In the genomic region with DNA sequence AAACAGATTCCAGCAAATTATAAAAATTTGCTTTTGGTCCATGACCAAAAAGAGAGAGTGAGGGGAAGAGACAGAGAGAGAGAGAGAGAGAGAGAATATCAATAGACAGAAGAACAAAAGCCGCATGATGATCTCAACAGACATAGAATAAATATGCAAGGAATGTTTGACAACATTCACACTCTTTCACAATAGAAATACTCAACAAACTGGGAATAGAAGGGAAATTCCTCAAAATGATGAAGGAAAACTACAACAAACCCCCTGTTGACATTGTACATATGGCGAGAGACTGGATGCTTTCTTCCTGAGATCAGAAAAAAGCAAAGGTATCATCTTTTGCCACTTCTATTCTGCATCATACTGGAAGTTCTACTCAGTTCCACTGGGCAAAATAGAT, we compare ENCODE assay signal across 29 cellular contexts.
DNase-seq lines count a peak whose midpoint lies in the region; ATAC-seq and TF ChIP-seq lines count a peak whose summit lies in the region.
"Had no signal": no experiment of that assay in that cellular context is flagged by ENCODE, and none has a peak within 500 bp of the region (broad histone marks: within the 10 kb centered on the region; RNA-seq: fewer than 3 reads in every experiment).

No MANE protein-coding gene starts in this region.

- peaks cover 5% of the 10 kb centered on the region for H3K9me3 Mint-ChIP-seq in type B pancreatic cell

- H3K27ac Mint-ChIP-seq in type B pancreatic cell = no peak overlapping the region
- H3K27ac Mint-ChIP-seq: IgD-negative memory B cell; naive B cell; stimulated activated effector memory CD8-positive, alpha-beta T cell treated with anti-CD3 and anti-CD28 coated beads, Interleukin-12 subunit alpha, Interleukin-12 subunit beta, amount 100 ng/mL, for 72 hours; WTC11 had no signal

- TF ChIP-seq CTCF in AG09309 (IDR thresholded peaks at IDR 0.05; ENCODE audit: control insufficient read depth, insufficient read depth, low read depth, low read length, missing control alignments) (no peak), choroid plexus epithelial cell (conservative IDR thresholded peaks at IDR 0.05; ENCODE audit: low read depth, low read length) (no peak), omental fat pad (IDR thresholded peaks at IDR 0.05) (no peak), type B pancreatic cell (conservative IDR thresholded peaks at IDR 0.05) (no peak)

- H3K4me3 Mint-ChIP-seq in type B pancreatic cell = no peak overlapping the region
- H3K4me3 Mint-ChIP-seq: IgD-negative memory B cell; naive B cell; stimulated activated effector memory CD8-positive, alpha-beta T cell treated with anti-CD3 and anti-CD28 coated beads, Interleukin-12 subunit alpha, Interleukin-12 subunit beta, amount 100 ng/mL, for 72 hours; WTC11 had no signal

- no peaks in the 10 kb centered on the region for H3K27me3 Mint-ChIP-seq in type B pancreatic cell
- H3K27me3 Mint-ChIP-seq: naive B cell had no signal

- peak; percentile 42 for DNase-seq in AG09309 (ENCODE audit: low read depth)
- DNase-seq in HT1080 (ENCODE audit: low read depth) = peak; percentile 39
- peak; percentile 47 for DNase-seq in choroid plexus epithelial cell (ENCODE audit: low read depth)
- DNase-seq in kidney tubule cell (ENCODE audit: low spot score) = peak; percentile 50
- DNase-seq in NCI-H2107 treated with DMSO at 0.1 percent for 48 hours (lab: John Stamatoyannopoulos, UW; ENCODE audit: unreplicated experiment) = no peak
- DNase-seq in omental fat pad (ENCODE audit: low spot score) = no peak
- no peak for DNase-seq in T-helper 2 cell
- no peak for DNase-seq in type B pancreatic cell (ENCODE audit: extremely low spot score, unreplicated experiment)
- DNase-seq: activated CD4-positive, alpha-beta T cell treated with anti-CD3 and anti-CD28 coated beads, Interleukin-2, amount 50 U/mL, for 4 hours; activated naive CD4-positive, alpha-beta T cell treated with anti-CD3 and anti-CD28 coated beads, Interleukin-2, amount 50 U/mL, for 16 hours; effector CD8-positive, alpha-beta T cell; glutamatergic neuron; kidney; MM.1S; naive B cell; NCI-H1436; NCI-H446; PC-3; Right ventricle myocardium superior; spleen; stimulated activated CD4-positive, alpha-beta T cell treated with anti-CD3 and anti-CD28 coated beads, Interleukin-2, amount 100 ng/mL, for 48 hours; T1000; uterus had no signal

- ATAC-seq in omental fat pad (ENCODE audit: low FRiP score) = no peak
- ATAC-seq: PC-3; stimulated activated effector memory CD8-positive, alpha-beta T cell treated with anti-CD3 and anti-CD28 coated beads, Interleukin-12 subunit alpha, Interleukin-12 subunit beta, amount 100 ng/mL, for 72 hours; WTC11 had no signal

- no peaks in the 10 kb centered on the region for H3K36me3 Mint-ChIP-seq in type B pancreatic cell
- H3K36me3 Mint-ChIP-seq: IgD-negative memory B cell; naive B cell; stimulated activated effector memory CD8-positive, alpha-beta T cell treated with anti-CD3 and anti-CD28 coated beads, Interleukin-12 subunit alpha, Interleukin-12 subunit beta, amount 100 ng/mL, for 72 hours; WTC11 had no signal

- no peaks in the 10 kb centered on the region for H3K4me1 Mint-ChIP-seq in type B pancreatic cell (ENCODE audit: unreplicated experiment)
- H3K4me1 Mint-ChIP-seq: stimulated activated effector memory CD8-positive, alpha-beta T cell treated with anti-CD3 and anti-CD28 coated beads, Interleukin-12 subunit alpha, Interleukin-12 subunit beta, amount 100 ng/mL, for 72 hours had no signal

- H3K4me3 ChIP-seq in AG09309 (ENCODE audit: control insufficient read depth, low read depth, low read length) (no peak overlapping the region), choroid plexus epithelial cell (ENCODE audit: low read depth, low read length) (no peak overlapping the region)
- H3K4me3 ChIP-seq: ascending aorta, esophagus muscularis mucosa, lung, spleen, uterus had no signal

Comparison
In these comparisons a context has a peak if more than half of its experiments do, and no peak if none do; other contexts are left out.
1. DNase-seq: peak in AG09309 (single experiment), HT1080 (single experiment), choroid plexus epithelial cell (single experiment) and kidney tubule cell (single experiment); none in NCI-H2107 treated with DMSO at 0.1 percent for 48 hours (single experiment), omental fat pad (single experiment), T-helper 2 cell (0 of 5) and type B pancreatic cell (single experiment).